In the genomic region with DNA sequence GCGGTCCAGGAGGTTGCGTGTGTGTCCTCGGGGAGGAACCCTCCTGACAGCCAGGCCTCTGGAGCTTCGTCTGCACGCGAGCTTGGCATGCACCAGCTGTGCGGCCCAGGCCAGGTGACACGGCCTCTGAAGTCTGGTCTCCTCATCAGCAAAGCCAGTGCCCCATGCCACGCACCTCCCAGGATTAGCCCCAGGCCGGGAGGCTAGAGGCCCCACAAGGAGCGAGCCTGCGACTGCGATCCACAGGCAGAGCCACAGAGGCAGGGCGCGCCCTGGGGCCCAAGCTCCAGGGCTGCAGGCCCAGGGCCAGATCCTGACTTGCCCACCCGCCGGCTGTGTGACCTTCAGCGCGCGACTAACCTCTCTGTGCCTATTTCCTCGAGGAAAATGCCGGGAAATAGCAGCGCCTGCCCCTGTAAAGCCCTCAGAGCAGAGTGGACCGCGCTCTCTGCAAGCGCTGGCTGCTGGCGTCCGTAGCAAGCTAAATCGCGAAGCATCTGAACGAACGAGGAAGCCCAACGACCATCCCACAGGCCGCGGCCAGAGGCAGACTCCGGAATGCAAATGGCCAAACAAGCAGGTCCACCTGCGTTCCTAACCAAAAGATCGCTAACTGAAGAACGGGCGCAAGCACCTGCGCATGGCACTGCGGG, we compare ENCODE assay signal across 8 cellular contexts. TPM values are rescaled to one million over a fixed set of nuclear protein-coding genes. Genes with fewer than 3 reads are reported as not detected.
DNase-seq lines count a peak whose midpoint lies in the region; ATAC-seq and TF ChIP-seq lines count a peak whose summit lies in the region.

No MANE protein-coding gene starts in this region.

- in situ Hi-C loops in GM13976 (cut with MboI; ENCODE audit: low sequenced_read_pairs, unreplicated experiment) = no loop called here

- H3K9me3 ChIP-seq in iPS-18a (ENCODE audit: control insufficient read depth, low read depth, low read length) = no peaks in the 10 kb centered on the region

- no peak for TF ChIP-seq CTCF in GM13976 (IDR thresholded peaks at IDR 0.05; ENCODE audit: borderline replicate concordance, control extremely low read depth, extremely low read depth, insufficient read depth, missing control alignments)

- intact Hi-C loops in activated T-helper 1 cell treated with anti-CD3 and anti-CD28 coated beads, Interleukin-12 subunit alpha, Interleukin-12 subunit beta, Interleukin-2, Interleukin-4 antibody, amounts not matched to agents 30 ng/mL and 10 ng/mL and 1 ng/mL, durations not matched to agents 14 hours and 24 hours and 36 hours (cut with micrococcal nuclease) = loop anchor here (10.0 kb wide), 3 partner anchors 57 to 237 kb away; partner anchors contain the start of genes BRF1, CRIP1 and NUDT14

- no peak for ATAC-seq in activated CD8-positive, alpha-beta memory T cell treated with anti-CD3 and anti-CD28 coated beads, Interleukin-2, amount 10 ng/mL, durations not matched to agents 7 days and 5 days
- ATAC-seq in stimulated activated naive B cell treated with anti-CD40 and anti-IgM and Interleukin-4, amounts not matched to agents 10 μg/mL and 1 μg/mL and 100 μg/mL, for 72 hours (replicated peaks) = no peak

- H3K27ac ChIP-seq in iPS-18a (ENCODE audit: low read length) = no peak overlapping the region

- CTCF ChIA-PET in activated CD8-positive, alpha-beta memory T cell treated with anti-CD3 and anti-CD28 coated beads, Interleukin-2, amount 10 ng/mL, durations not matched to agents 7 days and 5 days (lab: Charles Lee) = interaction anchor here (0.8 to 1.9 kb wide), 6 partner anchors 12 to 104 kb away, joined by 3 to 10 read pairs (median 4); partner anchors contain the start of gene BRF1

- no peaks in the 10 kb centered on the region for H3K27me3 Mint-ChIP-seq in activated CD8-positive, alpha-beta memory T cell treated with anti-CD3 and anti-CD28 coated beads, Interleukin-2, amount 10 ng/mL, durations not matched to agents 7 days and 5 days
- H3K27me3 Mint-ChIP-seq in activated T-helper 1 cell treated with anti-CD3 and anti-CD28 coated beads, Interleukin-12 subunit alpha, Interleukin-12 subunit beta, Interleukin-2, Interleukin-4 antibody, amounts not matched to agents 30 ng/mL and 10 ng/mL and 1 ng/mL, durations not matched to agents 14 hours and 24 hours and 36 hours (ENCODE audit: insufficient read depth) = no peaks in the 10 kb centered on the region
- no peaks in the 10 kb centered on the region for H3K27me3 Mint-ChIP-seq in stimulated activated naive B cell treated with anti-CD40 and anti-IgM and Interleukin-4, amounts not matched to agents 10 μg/mL and 1 μg/mL and 100 μg/mL, for 72 hours

- peaks cover 9% of the 10 kb centered on the region for H3K27me3 ChIP-seq in iPS-18a (ENCODE audit: control insufficient read depth, insufficient read depth, low read length)

- no peak for DNase-seq in activated CD8-positive, alpha-beta memory T cell treated with anti-CD3 and anti-CD28 coated beads, Interleukin-2, amount 10 ng/mL, durations not matched to agents 7 days and 5 days
- no peak for DNase-seq in activated CD8-positive, alpha-beta memory T cell treated with anti-CD3 and anti-CD28 coated beads, Interleukin-2, amount 50 U/mL, for 4 hours
- DNase-seq in activated T-helper 1 cell treated with anti-CD3 and anti-CD28 coated beads, Interleukin-12 subunit alpha, Interleukin-12 subunit beta, Interleukin-2, Interleukin-4 antibody, amounts not matched to agents 30 ng/mL and 10 ng/mL and 1 ng/mL, durations not matched to agents 14 hours and 24 hours and 36 hours (ENCODE audit: low spot score) = no peak
- no peak for DNase-seq in stimulated activated naive B cell treated with anti-CD40 and anti-IgM and Interleukin-4, amounts not matched to agents 10 μg/mL and 1 μg/mL and 100 μg/mL, for 72 hours
- DNase-seq in GM13976 (ENCODE audit: low spot score) (no peak), DMS53 (lab: John Stamatoyannopoulos, UW) (no peak), NCI-H128 (lab: John Stamatoyannopoulos, UW; ENCODE audit: unreplicated experiment) (no peak)

- peak overlapping the region; percentile 73 for H3K4me3 Mint-ChIP-seq in activated CD8-positive, alpha-beta memory T cell treated with anti-CD3 and anti-CD28 coated beads, Interleukin-2, amount 10 ng/mL, durations not matched to agents 7 days and 5 days
- H3K4me3 Mint-ChIP-seq in activated T-helper 1 cell treated with anti-CD3 and anti-CD28 coated beads, Interleukin-12 subunit alpha, Interleukin-12 subunit beta, Interleukin-2, Interleukin-4 antibody, amounts not matched to agents 30 ng/mL and 10 ng/mL and 1 ng/mL, durations not matched to agents 14 hours and 24 hours and 36 hours = peak overlapping the region; percentile 80
- peak overlapping the region; percentile 85 to 88 for H3K4me3 Mint-ChIP-seq in stimulated activated naive B cell treated with anti-CD40 and anti-IgM and Interleukin-4, amounts not matched to agents 10 μg/mL and 1 μg/mL and 100 μg/mL, for 72 hours

- peaks cover 19% of the 10 kb centered on the region for H3K36me3 Mint-ChIP-seq in activated CD8-positive, alpha-beta memory T cell treated with anti-CD3 and anti-CD28 coated beads, Interleukin-2, amount 10 ng/mL, durations not matched to agents 7 days and 5 days
- H3K36me3 Mint-ChIP-seq in activated T-helper 1 cell treated with anti-CD3 and anti-CD28 coated beads, Interleukin-12 subunit alpha, Interleukin-12 subunit beta, Interleukin-2, Interleukin-4 antibody, amounts not matched to agents 30 ng/mL and 10 ng/mL and 1 ng/mL, durations not matched to agents 14 hours and 24 hours and 36 hours (ENCODE audit: low read depth) = peaks cover 8% of the 10 kb centered on the region
- peaks cover 26 to 48% of the 10 kb centered on the region in 2 donors for H3K36me3 Mint-ChIP-seq in stimulated activated naive B cell treated with anti-CD40 and anti-IgM and Interleukin-4, amounts not matched to agents 10 μg/mL and 1 μg/mL and 100 μg/mL, for 72 hours

- H3K36me3 ChIP-seq in iPS-18a (ENCODE audit: control insufficient read depth, low read depth, low read length) = no peaks in the 10 kb centered on the region

- H3K9ac ChIP-seq in iPS-18a (ENCODE audit: low read length) = no peak overlapping the region

- H3K4me1 ChIP-seq in iPS-18a (ENCODE audit: control insufficient read depth, low read depth, low read length) = no peaks in the 10 kb centered on the region

- H3K4me3 ChIP-seq in iPS-18a (ENCODE audit: low read length) = peak overlapping the region; percentile 61

- no peaks in the 10 kb centered on the region for H3K9me3 Mint-ChIP-seq in activated CD8-positive, alpha-beta memory T cell treated with anti-CD3 and anti-CD28 coated beads, Interleukin-2, amount 10 ng/mL, durations not matched to agents 7 days and 5 days (ENCODE audit: low read depth)
- no peaks in the 10 kb centered on the region for H3K9me3 Mint-ChIP-seq in activated T-helper 1 cell treated with anti-CD3 and anti-CD28 coated beads, Interleukin-12 subunit alpha, Interleukin-12 subunit beta, Interleukin-2, Interleukin-4 antibody, amounts not matched to agents 30 ng/mL and 10 ng/mL and 1 ng/mL, durations not matched to agents 14 hours and 24 hours and 36 hours
- no peaks in the 10 kb centered on the region for H3K9me3 Mint-ChIP-seq in stimulated activated naive B cell treated with anti-CD40 and anti-IgM and Interleukin-4, amounts not matched to agents 10 μg/mL and 1 μg/mL and 100 μg/mL, for 72 hours

- peak overlapping the region; percentile 56 for H3K27ac Mint-ChIP-seq in activated CD8-positive, alpha-beta memory T cell treated with anti-CD3 and anti-CD28 coated beads, Interleukin-2, amount 10 ng/mL, durations not matched to agents 7 days and 5 days
- H3K27ac Mint-ChIP-seq in activated T-helper 1 cell treated with anti-CD3 and anti-CD28 coated beads, Interleukin-12 subunit alpha, Interleukin-12 subunit beta, Interleukin-2, Interleukin-4 antibody, amounts not matched to agents 30 ng/mL and 10 ng/mL and 1 ng/mL, durations not matched to agents 14 hours and 24 hours and 36 hours = peak overlapping the region; percentile 67
- peak overlapping the region; percentile 82 for H3K27ac Mint-ChIP-seq in stimulated activated naive B cell treated with anti-CD40 and anti-IgM and Interleukin-4, amounts not matched to agents 10 μg/mL and 1 μg/mL and 100 μg/mL, for 72 hours

- peaks cover 34% of the 10 kb centered on the region for H3K4me1 Mint-ChIP-seq in activated CD8-positive, alpha-beta memory T cell treated with anti-CD3 and anti-CD28 coated beads, Interleukin-2, amount 10 ng/mL, durations not matched to agents 7 days and 5 days
- peaks cover 16% of the 10 kb centered on the region for H3K4me1 Mint-ChIP-seq in activated T-helper 1 cell treated with anti-CD3 and anti-CD28 coated beads, Interleukin-12 subunit alpha, Interleukin-12 subunit beta, Interleukin-2, Interleukin-4 antibody, amounts not matched to agents 30 ng/mL and 10 ng/mL and 1 ng/mL, durations not matched to agents 14 hours and 24 hours and 36 hours (ENCODE audit: low read depth)
- peaks cover 41 to 53% of the 10 kb centered on the region in 2 donors for H3K4me1 Mint-ChIP-seq in stimulated activated naive B cell treated with anti-CD40 and anti-IgM and Interleukin-4, amounts not matched to agents 10 μg/mL and 1 μg/mL and 100 μg/mL, for 72 hours

RNA-seq across cellular contexts. Expression of gene BTBD6, which starts 0.5 kb away (rescaled TPM):
- 10 to 100 TPM; 47.1 to 49.0 TPM for total RNA-seq in activated CD8-positive, alpha-beta memory T cell treated with anti-CD3 and anti-CD28 coated beads, Interleukin-2, amount 10 ng/mL, durations not matched to agents 7 days and 5 days
- total RNA-seq in activated T-helper 1 cell treated with anti-CD3 and anti-CD28 coated beads, Interleukin-12 subunit alpha, Interleukin-12 subunit beta, Interleukin-2, Interleukin-4 antibody, amounts not matched to agents 30 ng/mL and 10 ng/mL and 1 ng/mL, durations not matched to agents 14 hours and 24 hours and 36 hours = 41.1 and 41.9 TPM in 2 replicates

RNA-seq across cellular contexts. Expression of gene BRF1, which starts 53.0 kb away (rescaled TPM):
- total RNA-seq in activated CD8-positive, alpha-beta memory T cell treated with anti-CD3 and anti-CD28 coated beads, Interleukin-2, amount 10 ng/mL, durations not matched to agents 7 days and 5 days = 10 to 100 TPM; 32.2 to 51.8 TPM
- total RNA-seq in activated T-helper 1 cell treated with anti-CD3 and anti-CD28 coated beads, Interleukin-12 subunit alpha, Interleukin-12 subunit beta, Interleukin-2, Interleukin-4 antibody, amounts not matched to agents 30 ng/mL and 10 ng/mL and 1 ng/mL, durations not matched to agents 14 hours and 24 hours and 36 hours = 46.1 and 46.9 TPM in 2 replicates
